In the genomic region with DNA sequence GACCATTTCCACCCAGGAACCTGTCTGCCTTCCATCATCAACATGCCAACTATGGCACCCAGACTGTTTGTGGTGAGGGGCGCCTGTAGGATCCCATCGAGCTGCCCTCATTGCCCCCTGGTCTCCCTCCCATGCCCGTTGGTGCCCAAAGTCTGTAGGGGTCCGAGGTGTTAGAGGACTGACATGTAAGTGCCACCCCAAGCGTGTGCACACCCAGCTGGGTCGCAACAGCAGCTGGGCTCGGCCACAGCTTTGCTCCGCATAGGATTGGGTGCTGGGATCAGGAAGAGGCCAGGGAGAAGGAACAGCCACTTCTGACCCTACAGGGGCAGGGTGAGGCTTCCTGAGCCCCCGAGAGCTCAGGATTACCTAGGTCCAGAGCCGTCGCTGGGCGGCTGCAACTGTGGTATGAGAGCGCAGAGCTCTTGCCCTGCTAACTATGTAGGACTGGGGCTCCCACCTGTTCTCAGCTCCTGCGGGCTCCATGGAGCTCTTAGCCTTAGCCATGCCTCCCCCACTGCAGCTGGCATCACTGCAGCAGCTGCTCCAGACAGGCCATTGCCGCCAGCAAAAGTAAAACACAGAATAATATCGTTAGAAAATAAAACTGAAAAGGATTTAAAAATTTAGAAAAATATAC, we compare ENCODE assay signal across 15 cellular contexts.
DNase-seq lines count a peak whose midpoint lies in the region; ATAC-seq and TF ChIP-seq lines count a peak whose summit lies in the region.
"Had no signal": no experiment of that assay in that cellular context is flagged by ENCODE, and none has a peak within 500 bp of the region (broad histone marks: within the 10 kb centered on the region; RNA-seq: fewer than 3 reads in every experiment).

No MANE protein-coding gene starts in this region.

- no peak overlapping the region for H3K27ac ChIP-seq in left ventricle myocardium inferior (replicated peaks)
- no peak overlapping the region for H3K27ac ChIP-seq in trophoblast cell (ENCODE audit: low read depth, low read length)
- H3K27ac ChIP-seq in upper lobe of right lung: no peak overlapping the region
- H3K27ac ChIP-seq: GM23248, HL-60 had no signal

- no peaks in the 10 kb centered on the region for H3K4me1 Mint-ChIP-seq in natural killer cell
- no peaks in the 10 kb centered on the region for H3K4me1 Mint-ChIP-seq in activated T-helper 2 cell treated with anti-CD3 and anti-CD28 coated beads, Interferon-gamma antibody, Interleukin-2, Interleukin-4, amounts not matched to agents 10 μg/mL and 5 μg/mL and 100 μg/mL, durations not matched to agents 14 hours and 24 hours and 36 hours (ENCODE audit: low read depth)
- H3K4me1 Mint-ChIP-seq: B cell; CD4-positive, CD25-positive, alpha-beta regulatory T cell had no signal

- no peak overlapping the region for H2BK5ac ChIP-seq in trophoblast cell (ENCODE audit: low read depth, low read length, poor library complexity)

- H3K4me3 ChIP-seq in left ventricle myocardium inferior: no peak overlapping the region
- peak overlapping the region; percentile 2 for H3K4me3 ChIP-seq in trophoblast cell (ENCODE audit: low read depth, low read length)
- H3K4me3 ChIP-seq in upper lobe of right lung: no peak overlapping the region
- H3K4me3 ChIP-seq: GM23248 had no signal

- H3K4me1 ChIP-seq in left ventricle myocardium inferior (no peaks in the 10 kb centered on the region), trophoblast cell (ENCODE audit: control insufficient read depth in 1 of 2, insufficient read depth in 2 of 2, low read length in 2 of 2) (no peaks in the 10 kb centered on the region), upper lobe of right lung (no peaks in the 10 kb centered on the region)
- H3K4me1 ChIP-seq: Caco-2 had no signal

- no peak overlapping the region for H3K14ac ChIP-seq in trophoblast cell (ENCODE audit: low read length)

- H3K27me3 Mint-ChIP-seq in natural killer cell (ENCODE audit: low read depth in 2 of 2): no peaks in the 10 kb centered on the region
- no peaks in the 10 kb centered on the region for H3K27me3 Mint-ChIP-seq in activated T-helper 2 cell treated with anti-CD3 and anti-CD28 coated beads, Interferon-gamma antibody, Interleukin-2, Interleukin-4, amounts not matched to agents 10 μg/mL and 5 μg/mL and 100 μg/mL, durations not matched to agents 14 hours and 24 hours and 36 hours (ENCODE audit: low read depth)
- H3K27me3 Mint-ChIP-seq: B cell; CD4-positive, CD25-positive, alpha-beta regulatory T cell had no signal

- no peak overlapping the region for H4K91ac ChIP-seq in trophoblast cell (ENCODE audit: low read depth, low read length)

- no CpG with 5 or more reads among the region's 16 CpGs for WGBS in trophoblast cell (ENCODE audit: extremely low coverage, insufficient coverage, insufficient read length)

- H3K9ac ChIP-seq in trophoblast cell (ENCODE audit: low read length): no peak overlapping the region
- H3K9ac ChIP-seq: GM23248 had no signal

- intact Hi-C loops in Right ventricle myocardium inferior (cut with DNase I) (no loop called here), left ventricle myocardium inferior (cut with micrococcal nuclease) (no loop called here), upper lobe of right lung (cut with DNase I) (no loop called here), natural killer cell (cut with micrococcal nuclease) (no loop called here)
- intact Hi-C loops in activated T-helper 2 cell treated with anti-CD3 and anti-CD28 coated beads, Interferon-gamma antibody, Interleukin-2, Interleukin-4, amounts not matched to agents 10 μg/mL and 5 μg/mL and 100 μg/mL, durations not matched to agents 14 hours and 24 hours and 36 hours (cut with micrococcal nuclease): no loop called here

- H3K36me3 Mint-ChIP-seq in natural killer cell: peaks cover 5% of the 10 kb centered on the region
- no peaks in the 10 kb centered on the region for H3K36me3 Mint-ChIP-seq in activated T-helper 2 cell treated with anti-CD3 and anti-CD28 coated beads, Interferon-gamma antibody, Interleukin-2, Interleukin-4, amounts not matched to agents 10 μg/mL and 5 μg/mL and 100 μg/mL, durations not matched to agents 14 hours and 24 hours and 36 hours (ENCODE audit: low read depth)
- H3K36me3 Mint-ChIP-seq: CD4-positive, CD25-positive, alpha-beta regulatory T cell had no signal

- no peak overlapping the region for H3K4me3 Mint-ChIP-seq in natural killer cell
- H3K4me3 Mint-ChIP-seq in activated T-helper 2 cell treated with anti-CD3 and anti-CD28 coated beads, Interferon-gamma antibody, Interleukin-2, Interleukin-4, amounts not matched to agents 10 μg/mL and 5 μg/mL and 100 μg/mL, durations not matched to agents 14 hours and 24 hours and 36 hours (ENCODE audit: low read depth): no peak overlapping the region
- H3K4me3 Mint-ChIP-seq: B cell; CD4-positive, CD25-positive, alpha-beta regulatory T cell had no signal

- no peak overlapping the region for H3K4me2 ChIP-seq in trophoblast cell (ENCODE audit: low read length)

- H3K9me3 Mint-ChIP-seq in natural killer cell: peaks cover 4 to 15% of the 10 kb centered on the region in 2 donors
- H3K9me3 Mint-ChIP-seq in activated T-helper 2 cell treated with anti-CD3 and anti-CD28 coated beads, Interferon-gamma antibody, Interleukin-2, Interleukin-4, amounts not matched to agents 10 μg/mL and 5 μg/mL and 100 μg/mL, durations not matched to agents 14 hours and 24 hours and 36 hours: peaks cover 26% of the 10 kb centered on the region

- H3K27me3 ChIP-seq in left ventricle myocardium inferior (ENCODE audit: low read depth): no peaks in the 10 kb centered on the region
- H3K27me3 ChIP-seq in trophoblast cell (ENCODE audit: insufficient read depth, low read length): no peaks in the 10 kb centered on the region
- H3K27me3 ChIP-seq in upper lobe of right lung: no peaks in the 10 kb centered on the region

- ATAC-seq in Right ventricle myocardium inferior: no peak
- peak; percentile 24 for ATAC-seq in upper lobe of right lung
- no peak for ATAC-seq in natural killer cell

- H3K23ac ChIP-seq in trophoblast cell (ENCODE audit: low read length): no peak overlapping the region

- H3K36me3 ChIP-seq in left ventricle myocardium inferior (no peaks in the 10 kb centered on the region), trophoblast cell (ENCODE audit: control insufficient read depth in 1 of 2, insufficient read depth in 2 of 2, low read length in 2 of 2) (no peaks in the 10 kb centered on the region), upper lobe of right lung (no peaks in the 10 kb centered on the region)

- H3K79me1 ChIP-seq in trophoblast cell (ENCODE audit: low read length): no peaks in the 10 kb centered on the region

- H3K79me2 ChIP-seq in trophoblast cell (ENCODE audit: control insufficient read depth, insufficient read depth, low read length, poor library complexity): no peaks in the 10 kb centered on the region

- TF ChIP-seq CTCF in left ventricle myocardium inferior (IDR thresholded peaks at IDR 0.05; ENCODE audit: borderline replicate concordance) (no peak), upper lobe of right lung (IDR thresholded peaks at IDR 0.05) (no peak), natural killer cell (IDR thresholded peaks at IDR 0.05) (no peak)

- peak; percentile 57 for DNase-seq in Right ventricle myocardium inferior (ENCODE audit: missing footprints)
- no peak for DNase-seq in left ventricle myocardium inferior
- no peak for DNase-seq in trophoblast cell
- DNase-seq in upper lobe of right lung: no peak
- DNase-seq in natural killer cell: no peak
- no peak for DNase-seq in GM19240 (ENCODE audit: insufficient read length, low spot score)
- no peak for DNase-seq in activated T-helper 2 cell treated with anti-CD3 and anti-CD28 coated beads, Interferon-gamma antibody, Interleukin-2, Interleukin-4, amounts not matched to agents 10 μg/mL and 5 μg/mL and 100 μg/mL, durations not matched to agents 14 hours and 24 hours and 36 hours (ENCODE audit: low spot score)
- DNase-seq: 8988T; C1 segment of cervical spinal cord; Caco-2; CD4-positive, CD25-positive, alpha-beta regulatory T cell; GM23248; HCEC 1CT had no signal

- no peak overlapping the region for H2AK5ac ChIP-seq in trophoblast cell (ENCODE audit: low read length)

- H3K9me3 ChIP-seq in left ventricle myocardium inferior (replicated peaks): peaks cover 16% of the 10 kb centered on the region
- H3K9me3 ChIP-seq in trophoblast cell (ENCODE audit: insufficient read depth, low read depth, low read length): peaks cover 4% of the 10 kb centered on the region
- no peaks in the 10 kb centered on the region for H3K9me3 ChIP-seq in upper lobe of right lung
- H3K9me3 ChIP-seq: Caco-2 had no signal

- no peak overlapping the region for H3K27ac Mint-ChIP-seq in natural killer cell
- no peak overlapping the region for H3K27ac Mint-ChIP-seq in activated T-helper 2 cell treated with anti-CD3 and anti-CD28 coated beads, Interferon-gamma antibody, Interleukin-2, Interleukin-4, amounts not matched to agents 10 μg/mL and 5 μg/mL and 100 μg/mL, durations not matched to agents 14 hours and 24 hours and 36 hours
- H3K27ac Mint-ChIP-seq: B cell; CD4-positive, CD25-positive, alpha-beta regulatory T cell had no signal

- H2AFZ ChIP-seq in trophoblast cell (ENCODE audit: insufficient read depth, low read length, poor library complexity): no peak overlapping the region
- H2AFZ ChIP-seq: GM23248 had no signal

- H2BK12ac ChIP-seq in trophoblast cell (ENCODE audit: low read length): no peak overlapping the region

- H3K4ac ChIP-seq in trophoblast cell (ENCODE audit: low read depth, low read length): no peak overlapping the region

- H3K18ac ChIP-seq in trophoblast cell (ENCODE audit: low read length): no peak overlapping the region

- H2BK120ac ChIP-seq in trophoblast cell (ENCODE audit: insufficient read depth, low read length, poor library complexity): no peak overlapping the region

- H4K12ac ChIP-seq in trophoblast cell (ENCODE audit: low read depth, low read length): no peak overlapping the region

- H4K8ac ChIP-seq in trophoblast cell (ENCODE audit: low read depth, low read length): no peak overlapping the region
